ENCODE assay signal across 4 cellular contexts in the genomic region with DNA sequence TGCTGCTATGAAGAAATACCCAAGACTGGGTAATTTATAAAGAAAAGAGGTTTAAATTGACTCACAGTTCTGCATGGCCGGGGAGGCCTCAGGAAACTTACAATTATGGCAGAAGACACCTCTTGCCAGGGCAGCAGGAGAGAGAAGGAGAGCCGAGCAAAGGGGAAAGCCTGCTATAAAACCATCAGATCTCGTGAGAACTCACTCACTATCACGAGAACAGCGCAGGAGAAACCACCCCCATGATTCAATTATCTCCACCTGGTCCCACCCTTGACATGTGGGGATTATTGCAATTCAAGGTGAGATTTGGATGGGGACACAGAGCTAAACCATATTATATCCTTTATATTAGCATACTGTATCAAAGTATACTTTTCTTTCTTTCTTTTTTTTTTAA. TPM values are rescaled to one million over a fixed set of nuclear protein-coding genes. Genes with fewer than 3 reads are reported as not detected.
"Had no signal": no experiment of that assay in that cellular context is flagged by ENCODE, and none has a peak within 500 bp of the region (broad histone marks: within the 10 kb centered on the region; RNA-seq: fewer than 3 reads in every experiment).

No MANE protein-coding gene starts in this region.

RNA-seq across cellular contexts. Expression of a gene that starts 42.2 kb away (rescaled TPM):
- total RNA-seq: naive thymus-derived CD4-positive, alpha-beta T cell; naive thymus-derived CD8-positive, alpha-beta T cell; natural killer cell treated with Interleukin-12 subunit alpha and Interleukin-12 subunit beta and Interleukin-15 and Interleukin-18, amount 100 ng/mL, for 72 hours had no signal
- polyA plus RNA-seq: naive thymus-derived CD4-positive, alpha-beta T cell; naive thymus-derived CD8-positive, alpha-beta T cell; neural cell had no signal
